Comparison of ENCODE assay signal across 8 cellular contexts in genomic region chr3:122793568-122794416, GRCh38.
DNase-seq lines count a peak whose midpoint lies in the region; ATAC-seq and TF ChIP-seq lines count a peak whose summit lies in the region.

Gene HSPBAP1 (minus strand): TSS chr3:122793831. CDS start chr3:122793680, 151 bp downstream.

- peak within 1 kb of the TSS; percentile 91 for H3K4me3 Mint-ChIP-seq in memory B cell

- DNase-seq in 8988T (peak; percentile 81), ecto neural progenitor cell (ENCODE audit: low spot score) (peak; percentile 94), memory B cell (ENCODE audit: low spot score in 2 of 2) (peak; percentile 88), NCI-H2196 (lab: John Stamatoyannopoulos, UW; ENCODE audit: unreplicated experiment) (no peak)
- DNase-seq in activated CD4-positive, alpha-beta T cell treated with anti-CD3 and anti-CD28 coated beads for 48 hours = peak; percentile 93
- peak; percentile 84 for DNase-seq in stimulated activated CD8-positive, alpha-beta memory T cell treated with anti-CD3 and anti-CD28 coated beads, Interleukin-12 subunit alpha, Interleukin-12 subunit beta, amount 100 ng/mL, for 4 hours (ENCODE audit: low read depth)

- no peaks in the 10 kb centered on the region for H3K9me3 Mint-ChIP-seq in memory B cell

- peaks cover 25% of the 10 kb centered on the region for H3K4me1 Mint-ChIP-seq in memory B cell

- TF ChIP-seq POLR2A in GM19193 (IDR thresholded peaks at IDR 0.05; ENCODE audit: extremely low read depth, insufficient read depth, insufficient read length) = peak; percentile 80

- H3K27ac Mint-ChIP-seq in memory B cell = no peak within 1 kb of the TSS

- no peaks in the 10 kb centered on the region for H3K27me3 Mint-ChIP-seq in memory B cell

- no peaks in the 10 kb centered on the region for H3K36me3 Mint-ChIP-seq in memory B cell

- ATAC-seq in HG03442 (IDR thresholded peaks at IDR 0.05; ENCODE audit: unreplicated experiment) = peak; percentile 60
- peak; percentile 66 for ATAC-seq in memory B cell (ENCODE audit: low read depth)
